Comparison of ENCODE assay signal across 8 cellular contexts in the genomic region with DNA sequence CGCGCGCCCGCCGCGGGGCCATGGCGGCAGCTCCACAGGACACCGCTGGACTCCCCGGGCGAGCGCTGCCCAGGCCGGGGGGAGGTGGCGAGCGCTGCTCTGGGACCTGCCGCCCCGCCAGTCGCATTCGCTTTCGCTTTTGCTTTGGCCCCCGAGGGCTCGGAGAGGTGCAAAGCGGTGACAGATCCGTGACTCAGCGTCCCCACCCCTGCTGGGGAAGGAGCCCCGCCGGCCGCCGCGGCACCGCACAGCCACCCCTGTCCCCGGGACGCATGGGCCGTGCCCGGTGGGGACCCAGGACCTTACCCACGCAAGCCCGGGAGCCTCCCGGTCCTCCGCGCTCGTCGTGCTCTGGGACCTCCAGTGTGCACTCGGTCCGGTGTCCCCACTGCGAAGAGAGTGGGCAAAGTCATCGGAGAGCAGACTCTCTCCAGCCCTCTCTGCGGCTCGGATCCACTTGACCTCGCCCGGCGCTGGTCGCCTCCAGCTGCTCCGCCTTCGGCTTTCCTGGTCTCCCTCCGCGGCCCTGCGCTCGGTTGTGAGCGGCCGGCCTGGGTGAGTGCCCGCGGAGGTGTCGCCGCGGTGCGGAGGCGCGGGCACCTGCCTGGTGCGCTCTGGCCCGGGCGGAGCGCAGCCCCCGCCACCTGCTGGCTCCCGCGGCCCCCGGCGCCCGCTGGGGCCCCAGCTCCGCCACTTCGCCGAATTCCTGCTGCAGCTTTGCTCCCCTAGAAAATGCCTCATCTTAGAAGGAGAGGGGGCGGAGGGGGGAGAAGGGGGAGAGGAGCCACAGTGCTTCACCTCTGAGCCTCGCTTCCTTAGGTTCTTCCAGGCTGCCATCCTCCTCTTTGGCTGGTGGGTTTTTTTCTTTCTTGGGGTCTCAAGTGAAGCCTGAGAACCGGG. TPM values are rescaled to one million over a fixed set of nuclear protein-coding genes. Genes with fewer than 3 reads are reported as not detected.
DNase-seq lines count a peak whose midpoint lies in the region; ATAC-seq and TF ChIP-seq lines count a peak whose summit lies in the region.

A gene with protein sequence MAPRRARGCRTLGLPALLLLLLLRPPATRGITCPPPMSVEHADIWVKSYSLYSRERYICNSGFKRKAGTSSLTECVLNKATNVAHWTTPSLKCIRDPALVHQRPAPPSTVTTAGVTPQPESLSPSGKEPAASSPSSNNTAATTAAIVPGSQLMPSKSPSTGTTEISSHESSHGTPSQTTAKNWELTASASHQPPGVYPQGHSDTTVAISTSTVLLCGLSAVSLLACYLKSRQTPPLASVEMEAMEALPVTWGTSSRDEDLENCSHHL (minus strand): TSS at position 73 of the 900 bp plus-strand sequence. CDS start 51 bp downstream, at position 22.

- ATAC-seq in GM18867 (IDR thresholded peaks at IDR 0.05; ENCODE audit: unreplicated experiment) (peak; percentile 58), HG03066 (IDR thresholded peaks at IDR 0.05; ENCODE audit: low read depth, unreplicated experiment) (peak; percentile 67)
- ATAC-seq in activated T-cell treated with anti-CD3 and anti-CD28 coated beads, Interleukin-2, amount 50 U/mL, for 4 hours = peak; percentile 81 to 87
- peak; percentile 78 for ATAC-seq in stimulated activated naive CD8-positive, alpha-beta T cell treated with anti-CD3 and anti-CD28 coated beads, Interleukin-15, amount 100 ng/mL, for 72 hours

- TF ChIP-seq CTCF in AG04450 (IDR thresholded peaks at IDR 0.05; ENCODE audit: low read depth, low read length) (no peak), OCI-LY7 (conservative IDR thresholded peaks at IDR 0.05; ENCODE audit: low read length) (peak; percentile 58), nephron (IDR thresholded peaks at IDR 0.05; ENCODE audit: unreplicated experiment in 3 of 3) (no peak)

- H3K27me3 ChIP-seq in AG04450 (ENCODE audit: control insufficient read depth, insufficient read depth, low read length) = peaks cover 3% of the 10 kb centered on the region

- peaks cover 32% of the 10 kb centered on the region for H3K4me1 Mint-ChIP-seq in activated T-cell treated with anti-CD3 and anti-CD28 coated beads, Interleukin-2, amount 50 U/mL, for 4 hours (ENCODE audit: low read depth)
- H3K4me1 Mint-ChIP-seq in nephron = peaks cover 4% of the 10 kb centered on the region
- H3K4me1 Mint-ChIP-seq in stimulated activated naive CD8-positive, alpha-beta T cell treated with anti-CD3 and anti-CD28 coated beads, Interleukin-15, amount 100 ng/mL, for 72 hours = peaks cover 36% of the 10 kb centered on the region

- no peaks in the 10 kb centered on the region for H4K20me1 ChIP-seq in OCI-LY7 (ENCODE audit: insufficient read depth, low read length)

- no peaks in the 10 kb centered on the region for H3K36me3 ChIP-seq in OCI-LY7 (ENCODE audit: insufficient read depth, low read length)

- H3K9me2 ChIP-seq in OCI-LY7 (ENCODE audit: insufficient read depth, low read length) = no peaks in the 10 kb centered on the region

- H3K27ac ChIP-seq in AG04450 (ENCODE audit: low read depth, low read length) (peak within 1 kb of the TSS; percentile 21), OCI-LY7 (ENCODE audit: low read depth, low read length, poor library complexity, severe bottlenecking) (peak within 1 kb of the TSS; percentile 33)

- no peaks in the 10 kb centered on the region for H3K79me2 ChIP-seq in OCI-LY7 (ENCODE audit: insufficient read depth, low read depth, low read length)

- peaks cover 19% of the 10 kb centered on the region for H3K4me1 ChIP-seq in OCI-LY7 (ENCODE audit: insufficient read depth, low read length, poor library complexity, severe bottlenecking)

- DNase-seq in AG04450 (ENCODE audit: low read depth, low spot score) (no peak), OCI-LY7 (ENCODE audit: low spot score) (peak; percentile 81), fibroblast of gingiva (ENCODE audit: low read depth) (peak; percentile 52)
- peak; percentile 89 for DNase-seq in activated T-cell treated with anti-CD3 and anti-CD28 coated beads, Interleukin-2, amount 50 U/mL, for 4 hours
- peak; percentile 85 to 89 for DNase-seq in stimulated activated naive CD8-positive, alpha-beta T cell treated with anti-CD3 and anti-CD28 coated beads, Interleukin-15, amount 100 ng/mL, for 72 hours

- POLR2A ChIA-PET in AG04450 (lab: Yijun Ruan, JAX) = interaction anchor here (0.6 to 0.9 kb wide), 2 partner anchors 41 to 424 kb away, joined by 3 to 4 read pairs; no protein-coding TSS in a partner anchor
- POLR2A ChIA-PET in OCI-LY7 (lab: Charles Lee) = interaction anchor here (0.6 to 2.8 kb wide), 6 partner anchors 7 to 91 kb away, joined by 3 to 13 read pairs (median 4); no protein-coding TSS in a partner anchor

- peaks cover 2% of the 10 kb centered on the region for H3K36me3 Mint-ChIP-seq in activated T-cell treated with anti-CD3 and anti-CD28 coated beads, Interleukin-2, amount 50 U/mL, for 4 hours (ENCODE audit: insufficient read depth)
- H3K36me3 Mint-ChIP-seq in nephron (ENCODE audit: low read depth) = no peaks in the 10 kb centered on the region

- no peaks in the 10 kb centered on the region for H3K9me3 Mint-ChIP-seq in activated T-cell treated with anti-CD3 and anti-CD28 coated beads, Interleukin-2, amount 50 U/mL, for 4 hours
- no peaks in the 10 kb centered on the region for H3K9me3 Mint-ChIP-seq in nephron
- H3K9me3 Mint-ChIP-seq in stimulated activated naive CD8-positive, alpha-beta T cell treated with anti-CD3 and anti-CD28 coated beads, Interleukin-15, amount 100 ng/mL, for 72 hours = no peaks in the 10 kb centered on the region

- intact Hi-C loops in OCI-LY7 (cut with micrococcal nuclease; ENCODE audit: unreplicated experiment) = loop anchor here (2.0 to 5.0 kb wide), 2 partner anchors 87 to 530 kb away; a partner anchor contains a TSS

- peak within 1 kb of the TSS; percentile 79 for H2AFZ ChIP-seq in OCI-LY7 (ENCODE audit: low read length)

- peak within 1 kb of the TSS; percentile 87 for H3K4me2 ChIP-seq in OCI-LY7 (ENCODE audit: low read length)

- CTCF ChIA-PET in AG04450 (lab: Charles Lee) (no interaction called here), OCI-LY7 (lab: Charles Lee; ENCODE audit: unreplicated experiment) (interaction anchor here (0.6 to 0.7 kb wide), 2 partner anchors 352 to 372 kb away, joined by 3 read pairs; no protein-coding TSS in a partner anchor)

- H3K27ac Mint-ChIP-seq in nephron = no peak within 1 kb of the TSS
- H3K27ac Mint-ChIP-seq in stimulated activated naive CD8-positive, alpha-beta T cell treated with anti-CD3 and anti-CD28 coated beads, Interleukin-15, amount 100 ng/mL, for 72 hours = peak within 1 kb of the TSS; percentile 94

- no peaks in the 10 kb centered on the region for H3K9me3 ChIP-seq in AG04450 (ENCODE audit: control insufficient read depth, insufficient read depth, low read length)
- H3K9me3 ChIP-seq in OCI-LY7 (ENCODE audit: low read length) = no peaks in the 10 kb centered on the region

- H3K27me3 Mint-ChIP-seq in activated T-cell treated with anti-CD3 and anti-CD28 coated beads, Interleukin-2, amount 50 U/mL, for 4 hours (ENCODE audit: low read depth) = no peaks in the 10 kb centered on the region
- peaks cover 81% of the 10 kb centered on the region for H3K27me3 Mint-ChIP-seq in nephron (ENCODE audit: low read depth)
- peaks cover 10% of the 10 kb centered on the region for H3K27me3 Mint-ChIP-seq in stimulated activated naive CD8-positive, alpha-beta T cell treated with anti-CD3 and anti-CD28 coated beads, Interleukin-15, amount 100 ng/mL, for 72 hours

- BruUV-seq in OCI-LY7 (replicated peaks; lab: Mats Ljungman, UMichigan) = no TSS peak

- H3K4me3 ChIP-seq in AG04450 (ENCODE audit: low read depth, low read length) (peak within 1 kb of the TSS; percentile 86), OCI-LY7 (ENCODE audit: low read depth, low read length, poor library complexity, severe bottlenecking) (peak within 1 kb of the TSS; percentile 89)

- H3K4me3 Mint-ChIP-seq in activated T-cell treated with anti-CD3 and anti-CD28 coated beads, Interleukin-2, amount 50 U/mL, for 4 hours = peak within 1 kb of the TSS; percentile 96
- peak within 1 kb of the TSS; percentile 86 to 95 (median 93) for H3K4me3 Mint-ChIP-seq in nephron
- H3K4me3 Mint-ChIP-seq in stimulated activated naive CD8-positive, alpha-beta T cell treated with anti-CD3 and anti-CD28 coated beads, Interleukin-15, amount 100 ng/mL, for 72 hours = peak within 1 kb of the TSS; percentile 89 to 98

RNA-seq across cellular contexts. Expression of the gene that starts here (rescaled TPM):
- 3.5 and 4.4 TPM in 2 replicates for polyA plus RNA-seq in AG04450 (2011; rRNA removed)
- 3.6 and 4.8 TPM in 2 replicates for polyA minus RNA-seq in AG04450 (2011; rRNA and poly(A)+ RNA removed)
- total RNA-seq in OCI-LY7 (2014; rRNA removed; shearing (Covaris generic)) = 5.5 and 14.5 TPM in 2 replicates
- 5.9 and 7.6 TPM in 2 replicates for total RNA-seq in OCI-LY7 (2022)
- total RNA-seq in activated T-cell treated with anti-CD3 and anti-CD28 coated beads, Interleukin-2, amount 50 U/mL, for 4 hours = 10 to 100 TPM; 41.5 to 42.4 (median 41.9) TPM

Comparison
In these comparisons a context has a peak if more than half of its experiments do, and no peak if none do; other contexts are left out.
1. H3K27ac Mint-ChIP-seq: peak in stimulated activated naive CD8-positive, alpha-beta T cell treated with anti-CD3 and anti-CD28 coated beads, Interleukin-15, amount 100 ng/mL, for 72 hours (2 of 2); none in nephron (0 of 3).
2. Peak in every context shown above with its lines, with median percentiles within 50 percentile points of each other: ATAC-seq and H3K4me3 Mint-ChIP-seq.